15 cellular contexts compared by ENCODE assay signal in the genomic region with DNA sequence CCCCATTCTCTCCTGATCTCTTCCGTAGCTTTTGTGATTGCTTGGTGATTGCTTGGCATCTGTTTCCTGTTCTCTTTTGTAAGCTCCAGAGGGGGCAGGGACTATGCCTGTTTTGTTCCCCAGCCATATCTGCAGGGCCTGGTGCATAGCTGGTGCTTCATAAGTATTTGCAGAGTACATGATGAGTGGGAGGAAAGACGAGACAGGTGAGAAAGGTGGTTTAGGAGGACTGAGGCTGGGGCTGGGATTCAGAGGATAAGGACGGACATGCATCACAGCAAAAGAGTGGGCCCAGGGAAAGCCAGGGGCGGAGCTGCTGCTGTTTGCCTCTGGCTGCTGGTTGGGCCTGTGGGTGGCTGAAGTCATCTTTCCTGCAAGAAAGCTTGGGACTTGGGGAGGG.
DNase-seq lines count a peak whose midpoint lies in the region; ATAC-seq lines count a peak whose summit lies in the region.
"Had no signal": no experiment of that assay in that cellular context is flagged by ENCODE, and none has a peak within 500 bp of the region (broad histone marks: within the 10 kb centered on the region; RNA-seq: fewer than 3 reads in every experiment).

No MANE protein-coding gene starts in this region.

- no peak for ATAC-seq in HG03442 (IDR thresholded peaks at IDR 0.05; ENCODE audit: unreplicated experiment)
- no peak for ATAC-seq in stimulated activated memory B cell treated with anti-CD40 and anti-IgM and Interleukin-4, amounts not matched to agents 10 μg/mL and 1 μg/mL and 100 μg/mL, for 72 hours
- ATAC-seq: sciatic nerve; stimulated activated naive B cell treated with anti-CD40 and anti-IgM and Interleukin-4, amounts not matched to agents 10 μg/mL and 1 μg/mL and 100 μg/mL, for 72 hours had no signal

- H3K36me3 Mint-ChIP-seq in stimulated activated memory B cell treated with anti-CD40 and anti-IgM and Interleukin-4, amounts not matched to agents 10 μg/mL and 1 μg/mL and 100 μg/mL, for 72 hours, result no peaks in the 10 kb centered on the region
- H3K36me3 Mint-ChIP-seq: CD4-positive, alpha-beta memory T cell; IgD-negative memory B cell had no signal

- H3K27ac Mint-ChIP-seq in stimulated activated memory B cell treated with anti-CD40 and anti-IgM and Interleukin-4, amounts not matched to agents 10 μg/mL and 1 μg/mL and 100 μg/mL, for 72 hours, result no peak overlapping the region
- H3K27ac Mint-ChIP-seq: IgD-negative memory B cell; nephron progenitor cell; stimulated activated naive B cell treated with anti-CD40 and anti-IgM and Interleukin-4, amounts not matched to agents 10 μg/mL and 1 μg/mL and 100 μg/mL, for 72 hours had no signal

- no peaks in the 10 kb centered on the region for H3K9me3 Mint-ChIP-seq in stimulated activated memory B cell treated with anti-CD40 and anti-IgM and Interleukin-4, amounts not matched to agents 10 μg/mL and 1 μg/mL and 100 μg/mL, for 72 hours
- H3K9me3 Mint-ChIP-seq: CD4-positive, alpha-beta memory T cell; IgD-negative memory B cell had no signal

- no peak overlapping the region for H3K4me3 Mint-ChIP-seq in stimulated activated memory B cell treated with anti-CD40 and anti-IgM and Interleukin-4, amounts not matched to agents 10 μg/mL and 1 μg/mL and 100 μg/mL, for 72 hours
- H3K4me3 Mint-ChIP-seq: CD4-positive, alpha-beta memory T cell; IgD-negative memory B cell; nephron progenitor cell; stimulated activated naive B cell treated with anti-CD40 and anti-IgM and Interleukin-4, amounts not matched to agents 10 μg/mL and 1 μg/mL and 100 μg/mL, for 72 hours had no signal

- peaks cover 7% of the 10 kb centered on the region for H3K27me3 Mint-ChIP-seq in stimulated activated memory B cell treated with anti-CD40 and anti-IgM and Interleukin-4, amounts not matched to agents 10 μg/mL and 1 μg/mL and 100 μg/mL, for 72 hours

- in situ Hi-C loops in G401 (cut with HindIII; ENCODE audit: low sequenced_read_pairs), result no loop called here

- DNase-seq in DMS79 treated with DMSO at 0.1 percent for 48 hours (lab: John Stamatoyannopoulos, UW) (peak; percentile 81), NCI-H1417 treated with DMSO at 0.1 percent for 48 hours (lab: John Stamatoyannopoulos, UW) (peak; percentile 45), NCI-H774 (lab: John Stamatoyannopoulos, UW) (peak; percentile 49), nucleus accumbens (lab: John Stamatoyannopoulos, UW) (peak in 30 of 56 donors; percentile 24 to 68 (median 49)), G401 (ENCODE audit: low spot score) (no peak)
- DNase-seq: activated CD8-positive, alpha-beta memory T cell treated with anti-CD3 and anti-CD28 coated beads for 24 hours; activated effector memory CD4-positive, alpha-beta T cell treated with Interleukin-2 at 50 U/mL for 16 hours; CD4-positive, alpha-beta memory T cell; H7; nephron progenitor cell; stimulated activated naive B cell treated with anti-CD40 and anti-IgM and Interleukin-4, amounts not matched to agents 10 μg/mL and 1 μg/mL and 100 μg/mL, for 72 hours had no signal

- H3K4me1 Mint-ChIP-seq in stimulated activated memory B cell treated with anti-CD40 and anti-IgM and Interleukin-4, amounts not matched to agents 10 μg/mL and 1 μg/mL and 100 μg/mL, for 72 hours, result no peaks in the 10 kb centered on the region
- H3K4me1 Mint-ChIP-seq: IgD-negative memory B cell had no signal
